Comparison of ENCODE assay signal across 12 cellular contexts in the genomic region with DNA sequence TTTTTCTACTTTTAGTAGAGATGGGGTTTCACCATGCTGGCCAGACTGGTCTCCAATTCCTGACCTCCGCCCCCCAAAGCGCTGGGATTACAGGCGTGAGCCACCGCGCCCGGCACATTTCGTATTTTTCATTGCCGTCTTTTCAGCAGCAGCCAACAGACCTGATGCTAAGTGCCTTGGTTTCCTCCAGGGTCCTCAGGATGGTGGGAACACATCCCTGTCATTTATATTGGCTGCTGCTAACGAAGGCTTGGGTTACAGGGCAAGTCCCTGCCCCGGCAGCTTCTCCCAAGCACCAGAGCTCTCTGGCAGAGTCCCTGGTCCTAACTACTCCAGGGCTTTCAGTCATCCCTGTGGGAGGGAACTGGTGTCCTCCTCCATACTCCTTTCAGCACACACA. TPM values are rescaled to one million over a fixed set of nuclear protein-coding genes. Genes with fewer than 3 reads are reported as not detected.
A peak's percentile ranks its signal among the peaks of the same experiment; 100 is the strongest.
DNase-seq lines count a peak whose midpoint lies in the region; ATAC-seq and TF ChIP-seq lines count a peak whose summit lies in the region.
"Had no signal": no experiment of that assay in that cellular context is flagged by ENCODE, and none has a peak within 500 bp of the region (broad histone marks: within the 10 kb centered on the region; RNA-seq: fewer than 3 reads in every experiment).

No MANE protein-coding gene starts in this region.

- peaks cover 3% of the 10 kb centered on the region for H3K36me3 Mint-ChIP-seq in activated T-cell treated with anti-CD3 and anti-CD28 coated beads, Interleukin-2, amount 50 U/mL, for 24 hours (ENCODE audit: low read depth)
- H3K36me3 Mint-ChIP-seq in T-helper 17 cell (ENCODE audit: low read depth) = no peaks in the 10 kb centered on the region
- H3K36me3 Mint-ChIP-seq in endothelial cell (ENCODE audit: low read depth, unreplicated experiment) = no peaks in the 10 kb centered on the region

- ATAC-seq in T-helper 17 cell (no peak), gastrocnemius medialis (no peak), GM21576 (IDR thresholded peaks at IDR 0.05; ENCODE audit: unreplicated experiment) (no peak)

- H3K36me3 ChIP-seq in gastrocnemius medialis = no peaks in the 10 kb centered on the region
- H3K36me3 ChIP-seq: prostate gland had no signal

- peak overlapping the region; percentile 81 for H3K4me3 Mint-ChIP-seq in activated T-cell treated with anti-CD3 and anti-CD28 coated beads, Interleukin-2, amount 50 U/mL, for 24 hours
- H3K4me3 Mint-ChIP-seq in T-helper 17 cell (peak overlapping the region; percentile 94), endothelial cell (ENCODE audit: unreplicated experiment) (peak overlapping the region; percentile 91)

- TF ChIP-seq CTCF in endothelial cell (IDR thresholded peaks at IDR 0.05; ENCODE audit: unreplicated experiment) (no peak), gastrocnemius medialis (IDR thresholded peaks at IDR 0.05 in 4 of 5, conservative IDR thresholded peaks at IDR 0.05 in 1 of 5) (no peak)

- no peaks in the 10 kb centered on the region for H3K9me3 Mint-ChIP-seq in activated T-cell treated with anti-CD3 and anti-CD28 coated beads, Interleukin-2, amount 50 U/mL, for 24 hours
- H3K9me3 Mint-ChIP-seq in endothelial cell (ENCODE audit: unreplicated experiment) = no peaks in the 10 kb centered on the region

- DNase-seq in activated T-cell treated with anti-CD3 and anti-CD28 coated beads, Interleukin-2, amount 50 U/mL, for 24 hours = peak; percentile 29
- DNase-seq in activated T-cell treated with anti-CD3 and anti-CD28 coated beads, Interleukin-2, amount 50 U/mL, for 1 hour = no peak
- DNase-seq in T-helper 17 cell (no peak), endothelial cell (ENCODE audit: low spot score) (no peak), gastrocnemius medialis (no peak), LoVo (ENCODE audit: low spot score) (no peak), NCI-H2081 treated with DMSO at 0.1 percent for 48 hours (lab: John Stamatoyannopoulos, UW) (no peak)
- DNase-seq: NCI-H1105 treated with DMSO at 0.1 percent for 48 hours, NCI-H526 treated with DMSO at 0.1 percent for 48 hours had no signal

- peak overlapping the region; percentile 93 to 95 (median 94) for H3K27ac ChIP-seq in gastrocnemius medialis
- H3K27ac ChIP-seq: prostate gland had no signal

- in situ Hi-C loops in gastrocnemius medialis (cut with MboI; ENCODE audit: low sequenced_read_pairs in 4 of 4) = no loop called here

- H3K4me1 ChIP-seq in gastrocnemius medialis = peaks cover 27 to 40% of the 10 kb centered on the region in 2 donors
- H3K4me1 ChIP-seq: prostate gland had no signal

- no peaks in the 10 kb centered on the region for H3K27me3 ChIP-seq in gastrocnemius medialis
- H3K27me3 ChIP-seq: body of pancreas had no signal

- H3K27me3 Mint-ChIP-seq in activated T-cell treated with anti-CD3 and anti-CD28 coated beads, Interleukin-2, amount 50 U/mL, for 24 hours = no peaks in the 10 kb centered on the region
- H3K27me3 Mint-ChIP-seq in T-helper 17 cell (no peaks in the 10 kb centered on the region), endothelial cell (ENCODE audit: unreplicated experiment) (peaks cover 8% of the 10 kb centered on the region)

- peak overlapping the region; percentile 91 for H3K27ac Mint-ChIP-seq in activated T-cell treated with anti-CD3 and anti-CD28 coated beads, Interleukin-2, amount 50 U/mL, for 24 hours
- H3K27ac Mint-ChIP-seq in T-helper 17 cell = peak overlapping the region; percentile 67
- no peak overlapping the region for H3K27ac Mint-ChIP-seq in endothelial cell (ENCODE audit: unreplicated experiment)

- peak overlapping the region; percentile 61 to 85 (median 75) for H3K4me3 ChIP-seq in gastrocnemius medialis

- no peak for TF ChIP-seq POLR2A in gastrocnemius medialis (IDR thresholded peaks at IDR 0.05)

- H3K9me3 ChIP-seq in T-helper 17 cell (ENCODE audit: control insufficient read depth, low read length, poor library complexity, severe bottlenecking) (no peaks in the 10 kb centered on the region), gastrocnemius medialis (no peaks in the 10 kb centered on the region)
- H3K9me3 ChIP-seq: body of pancreas, prostate gland had no signal

- intact Hi-C loops in gastrocnemius medialis (cut with DNase I; ENCODE audit: low total_unique reads) = loop anchor here (2.0 to 10.0 kb wide), 3 partner anchors 23 to 387 kb away; partner anchors contain the start of genes UBALD2 and WBP2

- H3K4me1 Mint-ChIP-seq in activated T-cell treated with anti-CD3 and anti-CD28 coated beads, Interleukin-2, amount 50 U/mL, for 24 hours (ENCODE audit: low read depth) = peaks cover 67% of the 10 kb centered on the region
- peaks cover 39% of the 10 kb centered on the region for H3K4me1 Mint-ChIP-seq in T-helper 17 cell
- H3K4me1 Mint-ChIP-seq in endothelial cell (ENCODE audit: unreplicated experiment) = peaks cover 8% of the 10 kb centered on the region

RNA-seq across cellular contexts. Expression of gene RNF157, which starts 1.5 kb away (rescaled TPM):
- 10 to 100 TPM; 43.5 to 45.3 TPM for total RNA-seq in T-helper 17 cell
- 18.7 TPM for total RNA-seq in endothelial cell (ENCODE audit: unreplicated experiment)
- total RNA-seq in gastrocnemius medialis = 100 to 1,000 TPM in 1 of 4 donors, 10 to 100 TPM in 3; 50.5 to 142 (median 85.3) TPM

RNA-seq across cellular contexts. Expression of gene UBALD2, which starts 23.4 kb away (rescaled TPM):
- total RNA-seq in T-helper 17 cell (100 to 1,000 TPM; 201 to 252 TPM), endothelial cell (ENCODE audit: unreplicated experiment) (90.4 TPM), gastrocnemius medialis (100 to 1,000 TPM in 1 of 4 donors, 10 to 100 TPM in 3; 28.9 to 151 (median 52.2) TPM)
